Comparison of ENCODE assay signal across 10 cellular contexts in the genomic region with DNA sequence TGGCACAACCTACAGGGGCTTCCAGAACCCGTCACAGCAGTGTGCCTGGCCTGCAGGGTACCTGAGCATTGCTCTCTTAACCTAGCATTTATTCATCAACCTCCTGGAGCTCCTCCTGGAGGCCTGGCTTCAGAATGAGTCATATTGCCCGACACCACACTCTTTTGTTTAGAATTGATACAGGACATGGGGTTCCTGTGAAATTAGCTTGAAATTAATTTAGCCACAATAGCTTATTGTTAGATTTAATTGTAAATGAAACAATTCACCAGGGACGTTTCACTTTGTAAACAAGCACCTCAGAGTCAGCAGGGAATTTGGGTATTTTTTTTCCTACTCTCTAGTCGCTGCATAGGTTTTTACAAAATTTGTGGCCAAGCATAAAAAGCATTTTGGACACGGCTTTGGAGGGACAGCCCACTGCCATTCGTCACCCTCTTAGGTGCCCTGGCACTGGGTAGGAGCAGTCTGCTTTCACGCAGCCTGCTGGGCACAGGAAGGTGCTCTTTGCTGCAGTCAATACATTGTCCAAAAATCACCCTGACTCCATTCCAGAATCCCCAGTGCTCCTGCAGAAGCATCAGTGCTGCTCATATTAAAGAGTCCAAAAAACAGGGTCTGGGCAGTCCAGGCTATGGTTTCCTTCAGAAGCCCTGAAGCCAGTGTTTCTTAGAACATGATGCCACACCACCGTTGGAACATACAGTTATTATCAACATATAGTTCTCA.
DNase-seq lines count a peak whose midpoint lies in the region; ATAC-seq, FAIRE-seq and TF ChIP-seq lines count a peak whose summit lies in the region.
"Had no signal": no experiment of that assay in that cellular context is flagged by ENCODE, and none has a peak within 500 bp of the region (broad histone marks: within the 10 kb centered on the region; RNA-seq: fewer than 3 reads in every experiment).

No MANE protein-coding gene starts in this region.

- peak; percentile 42 for ATAC-seq in GM21390 (IDR thresholded peaks at IDR 0.05; ENCODE audit: unreplicated experiment)

- TF ChIP-seq CTCF in endodermal cell (conservative IDR thresholded peaks at IDR 0.05) (peak; percentile 39), BE2C (IDR thresholded peaks at IDR 0.05; ENCODE audit: low read depth, low read length) (no peak)

- H3K4me1 Mint-ChIP-seq in endodermal cell: no peaks in the 10 kb centered on the region

- no peaks in the 10 kb centered on the region for H3K27me3 Mint-ChIP-seq in endodermal cell (ENCODE audit: insufficient read depth)

- H3K9me3 Mint-ChIP-seq in endodermal cell: no peaks in the 10 kb centered on the region
- H3K9me3 Mint-ChIP-seq: T-cell had no signal

- DNase-seq in GM12891 (ENCODE audit: insufficient read length, low spot score) (no peak), HT-29 (ENCODE audit: low spot score) (peak; percentile 25), endodermal cell (peak; percentile 59), middle frontal gyrus (ENCODE audit: extremely low spot score, low spot score) (no peak), COLO668 (lab: John Stamatoyannopoulos, UW; ENCODE audit: unreplicated experiment) (no peak), NCI-H1436 (lab: John Stamatoyannopoulos, UW) (no peak), BE2C (no peak)
- DNase-seq: T-cell had no signal

- H3K4me3 ChIP-seq in endodermal cell (ENCODE audit: low read length): no peak overlapping the region
- no peak overlapping the region for H3K4me3 ChIP-seq in BE2C (ENCODE audit: low read depth, low read length)
- H3K4me3 ChIP-seq: vagina had no signal

- WGBS in endodermal cell (ENCODE audit: insufficient coverage in 1 of 2, insufficient read length in 1 of 2), 2 experiments: 84 to 90% methylated on average over 3 to 8 of the region's 8 CpGs

- H3K36me3 Mint-ChIP-seq in endodermal cell (ENCODE audit: low read depth): no peaks in the 10 kb centered on the region
- H3K36me3 Mint-ChIP-seq: T-cell had no signal

- no peak overlapping the region for H3K9ac ChIP-seq in endodermal cell (ENCODE audit: extremely low read depth, low read length, poor library complexity, severe bottlenecking)

- H3K27me3 ChIP-seq in endodermal cell (ENCODE audit: control insufficient read depth, insufficient read depth, low read length, poor library complexity, severe bottlenecking) (no peaks in the 10 kb centered on the region), BE2C (no peaks in the 10 kb centered on the region)
- H3K27me3 ChIP-seq: vagina had no signal

- peak; percentile 90 for FAIRE-seq in GM12891 (lab: Jason Lieb, UNC)

- H3K36me3 ChIP-seq in endodermal cell (ENCODE audit: control insufficient read depth, insufficient read depth, low read length) (no peaks in the 10 kb centered on the region), BE2C (no peaks in the 10 kb centered on the region)
- H3K36me3 ChIP-seq: vagina had no signal

- H3K9me3 ChIP-seq in endodermal cell (ENCODE audit: control insufficient read depth, low read length) (no peaks in the 10 kb centered on the region), BE2C (no peaks in the 10 kb centered on the region)
- H3K9me3 ChIP-seq: vagina had no signal

- H3K4me1 ChIP-seq in endodermal cell (ENCODE audit: control insufficient read depth, insufficient read depth, low read length) (no peaks in the 10 kb centered on the region), BE2C (peaks cover 11% of the 10 kb centered on the region)

- H3K4me3 Mint-ChIP-seq in endodermal cell: no peak overlapping the region
- H3K4me3 Mint-ChIP-seq: T-cell had no signal

- H3K27ac Mint-ChIP-seq in endodermal cell: no peak overlapping the region

- no peak overlapping the region for H3K27ac ChIP-seq in endodermal cell (ENCODE audit: low read depth, low read length)
- H3K27ac ChIP-seq: vagina had no signal

- peak; percentile 33; the same call in 1 of the 2 replicates for TF ChIP-seq POLR2A in GM12891 (IDR thresholded peaks at IDR 0.05; ENCODE audit: low read depth, low read length)

TF ChIP-seq in GM12891, 5 proteins besides CTCF, POLR2A, EP300 and RAD21:
- TF ChIP-seq PAX5 (IDR thresholded peaks at IDR 0.05; ENCODE audit: insufficient read depth, low read length, severe bottlenecking) (no peak), POU2F2 (IDR thresholded peaks at IDR 0.05; ENCODE audit: low read depth, low read length) (0 out of 2 replicates have a peak, but pooled peaks have one; percentile 35), POLR2AphosphoS5 (IDR thresholded peaks at IDR 0.05; ENCODE audit: low read depth, low read length) (no peak), TAF1 (IDR thresholded peaks at IDR 0.05; ENCODE audit: low read depth, low read length) (no peak)

Comparison
In these comparisons a context has a peak if more than half of its experiments do, and no peak if none do; other contexts are left out.
1. DNase-seq: peak in HT-29 (single experiment) and endodermal cell (single experiment); none in GM12891 (single experiment), middle frontal gyrus (single experiment), COLO668 (single experiment), NCI-H1436 (single experiment) and BE2C (single experiment).